Comparison of ENCODE assay signal across 8 cellular contexts in genomic region chr18:63974991-63975390, GRCh38. TPM values are rescaled to one million over a fixed set of nuclear protein-coding genes. Genes with fewer than 3 reads are reported as not detected.
A peak's percentile ranks its signal among the peaks of the same experiment; 100 is the strongest.
DNase-seq lines count a peak whose midpoint lies in the region; TF ChIP-seq lines count a peak whose summit lies in the region.

No MANE protein-coding gene starts in this region.

- peaks cover 37% of the 10 kb centered on the region for H3K4me1 Mint-ChIP-seq in osteocyte (ENCODE audit: unreplicated experiment)

- TF ChIP-seq CTCF in astrocyte of the spinal cord (IDR thresholded peaks at IDR 0.05; ENCODE audit: low read depth, low read length) = peak; percentile 51
- TF ChIP-seq CTCF in osteocyte (IDR thresholded peaks at IDR 0.05) = peak; percentile 46

- DNase-seq in NCI-H2227 (lab: John Stamatoyannopoulos, UW; ENCODE audit: unreplicated experiment) (peak; percentile 44), NCI-H2227 treated with DMSO at 0.1 percent for 48 hours (lab: John Stamatoyannopoulos, UW) (no peak), Kasumi-1 (lab: John Stamatoyannopoulos, UW) (peak; percentile 34 to 48), astrocyte of the spinal cord (ENCODE audit: low read depth, low spot score) (peak; percentile 42), osteocyte (ENCODE audit: extremely low spot score, unreplicated experiment) (no peak), middle frontal gyrus (ENCODE audit: extremely low spot score, low spot score) (no peak)
- no peak for DNase-seq in activated CD8-positive, alpha-beta memory T cell treated with anti-CD3 and anti-CD28 coated beads, Interleukin-2, amount 50 U/mL, for 4 hours
- no peak for DNase-seq in activated T-cell treated with anti-CD3 and anti-CD28 coated beads, Interleukin-2, amount 50 U/mL, for 1 hour

- no peaks in the 10 kb centered on the region for H3K36me3 Mint-ChIP-seq in osteocyte (ENCODE audit: unreplicated experiment)

- H3K27ac Mint-ChIP-seq in osteocyte (ENCODE audit: unreplicated experiment) = peak overlapping the region; percentile 58

- H3K27me3 Mint-ChIP-seq in osteocyte (ENCODE audit: unreplicated experiment) = no peaks in the 10 kb centered on the region

- no peak overlapping the region for H3K4me3 Mint-ChIP-seq in osteocyte (ENCODE audit: unreplicated experiment)

- no peaks in the 10 kb centered on the region for H3K9me3 Mint-ChIP-seq in osteocyte (ENCODE audit: unreplicated experiment)

- in situ Hi-C loops in astrocyte of the spinal cord (cut with HindIII; ENCODE audit: low sequenced_read_pairs) = no loop called here

- no peak overlapping the region for H3K4me3 ChIP-seq in astrocyte of the spinal cord (ENCODE audit: low read depth, low read length)

RNA-seq across cellular contexts. Expression of gene SERPINB8, which starts 5.1 kb away (rescaled TPM):
- 8.0 and 8.5 TPM in 2 replicates for total RNA-seq in osteocyte

RNA-seq across cellular contexts. Expression of gene HMSD, which starts 25.9 kb away (rescaled TPM):
- total RNA-seq in osteocyte = not detected in 2 replicates

Comparison
In these comparisons a context has a peak if more than half of its experiments do, and no peak if none do; other contexts are left out.
1. DNase-seq: peak in NCI-H2227 (single experiment), Kasumi-1 (2 of 2) and astrocyte of the spinal cord (single experiment); none in NCI-H2227 treated with DMSO at 0.1 percent for 48 hours (single experiment), osteocyte (single experiment), activated CD8-positive, alpha-beta memory T cell treated with anti-CD3 and anti-CD28 coated beads, Interleukin-2, amount 50 U/mL, for 4 hours (single experiment), middle frontal gyrus (single experiment) and activated T-cell treated with anti-CD3 and anti-CD28 coated beads, Interleukin-2, amount 50 U/mL, for 1 hour (single experiment).